Comparison of ENCODE assay signal across 1 cellular context in the genomic region with DNA sequence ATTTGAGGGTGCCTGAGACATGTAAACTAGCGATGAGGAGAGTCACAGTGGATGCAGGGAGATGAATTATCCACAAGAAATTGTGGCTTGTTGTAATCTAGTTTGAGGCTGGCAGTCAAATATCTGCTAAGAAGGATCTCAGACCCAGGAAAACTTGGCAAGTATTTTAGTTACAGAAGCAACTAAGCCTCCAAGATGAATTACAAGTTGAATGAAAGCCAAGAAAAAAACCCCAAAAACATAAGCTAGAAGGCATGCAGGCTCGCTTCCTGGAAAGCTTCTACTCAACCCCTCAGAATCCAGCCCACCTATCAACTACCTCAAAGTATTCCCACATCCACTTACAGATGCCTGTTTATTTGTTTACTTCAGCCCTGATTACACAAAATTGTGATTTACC.
TF ChIP-seq lines count a peak whose summit lies in the region.

No MANE protein-coding gene starts in this region.

TF ChIP-seq in K562, 482 proteins besides CTCF, POLR2A, EP300 and RAD21 (continued from another document):
- TF ChIP-seq, protein P1, sequence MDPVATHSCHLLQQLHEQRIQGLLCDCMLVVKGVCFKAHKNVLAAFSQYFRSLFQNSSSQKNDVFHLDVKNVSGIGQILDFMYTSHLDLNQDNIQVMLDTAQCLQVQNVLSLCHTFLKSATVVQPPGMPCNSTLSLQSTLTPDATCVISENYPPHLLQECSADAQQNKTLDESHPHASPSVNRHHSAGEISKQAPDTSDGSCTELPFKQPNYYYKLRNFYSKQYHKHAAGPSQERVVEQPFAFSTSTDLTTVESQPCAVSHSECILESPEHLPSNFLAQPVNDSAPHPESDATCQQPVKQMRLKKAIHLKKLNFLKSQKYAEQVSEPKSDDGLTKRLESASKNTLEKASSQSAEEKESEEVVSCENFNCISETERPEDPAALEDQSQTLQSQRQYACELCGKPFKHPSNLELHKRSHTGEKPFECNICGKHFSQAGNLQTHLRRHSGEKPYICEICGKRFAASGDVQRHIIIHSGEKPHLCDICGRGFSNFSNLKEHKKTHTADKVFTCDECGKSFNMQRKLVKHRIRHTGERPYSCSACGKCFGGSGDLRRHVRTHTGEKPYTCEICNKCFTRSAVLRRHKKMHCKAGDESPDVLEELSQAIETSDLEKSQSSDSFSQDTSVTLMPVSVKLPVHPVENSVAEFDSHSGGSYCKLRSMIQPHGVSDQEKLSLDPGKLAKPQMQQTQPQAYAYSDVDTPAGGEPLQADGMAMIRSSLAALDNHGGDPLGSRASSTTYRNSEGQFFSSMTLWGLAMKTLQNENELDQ (CRISPR knock-in tag; IDR thresholded peaks at IDR 0.05; ENCODE audit: borderline replicate concordance): no peak
- TF ChIP-seq KLF13 (tag; IDR thresholded peaks at IDR 0.05; ENCODE audit: borderline replicate concordance, low read depth) (no peak), MTA3 (IDR thresholded peaks at IDR 0.05; ENCODE audit: borderline replicate concordance) (no peak), SMAD2 (IDR thresholded peaks at IDR 0.05; ENCODE audit: low read depth, low read length) (no peak), HLTF (IDR thresholded peaks at IDR 0.05) (no peak)
